In genomic region chr22:41940853-41941765, GRCh38 we compare ENCODE assay signal across 8 cellular contexts. TPM values are rescaled to one million over a fixed set of nuclear protein-coding genes. Genes with fewer than 3 reads are reported as not detected.
DNase-seq lines count a peak whose midpoint lies in the region; ATAC-seq, FAIRE-seq and TF ChIP-seq lines count a peak whose summit lies in the region.

No MANE protein-coding gene starts in this region.

- TF ChIP-seq CTCF in Loucy (conservative IDR thresholded peaks at IDR 0.05; ENCODE audit: low read length) (peak; percentile 84), adrenal gland (IDR thresholded peaks at IDR 0.05) (peak; percentile 81 to 99 (median 98))

- H3K9ac ChIP-seq in BLaER1 treated with 17β-estradiol and CSF1 and Interleukin-3, amounts not matched to agents 10 nM and 100 nM: peak overlapping the region in 10 of 11 experiments; percentile 36 to 77 (median 59); a peak in 19 of 22 replicates
- H3K9ac ChIP-seq in Loucy (ENCODE audit: low read depth, low read length, poor library complexity, severe bottlenecking) (peak overlapping the region; percentile 41), rectal smooth muscle tissue (ENCODE audit: low read length) (peak overlapping the region; percentile 6)

- TF ChIP-seq POLR2A in adrenal gland (IDR thresholded peaks at IDR 0.05): no peak

- H3K9me2 ChIP-seq in Loucy (replicated peaks; ENCODE audit: low read depth, low read length): no peaks in the 10 kb centered on the region

- H2AFZ ChIP-seq in Loucy (ENCODE audit: low read length): no peak overlapping the region

- 0 out of 2 replicates have a peak, but pooled peaks cover 2% of the 10 kb centered on the region for H3F3A ChIP-seq in Loucy (ENCODE audit: low read depth)

- no peaks in the 10 kb centered on the region for H3K9me3 ChIP-seq in BLaER1 treated with 17β-estradiol and CSF1 and Interleukin-3, amounts not matched to agents 10 nM and 100 nM (replicated peaks in 1 of 11)
- H3K9me3 ChIP-seq in Loucy (ENCODE audit: insufficient read depth, low read depth, low read length) (no peaks in the 10 kb centered on the region), adrenal gland (replicated peaks in 1 of 3) (no peaks in the 10 kb centered on the region)

- H3K4me3 ChIP-seq in BLaER1 treated with 17β-estradiol and CSF1 and Interleukin-3, amounts not matched to agents 10 nM and 100 nM: peak overlapping the region in 2 of 10 experiments; percentile 0 to 1; a peak in 1 of 20 replicates
- H3K4me3 ChIP-seq in Loucy (ENCODE audit: low read length, poor library complexity, severe bottlenecking) (peak overlapping the region; percentile 50), adrenal gland (no peak overlapping the region), rectal smooth muscle tissue (ENCODE audit: low read length) (no peak overlapping the region)

- peaks cover 0 to 17% (median 0%) of the 10 kb centered on the region in 11 experiments; a peak in 6 of 22 replicates for H3K27me3 ChIP-seq in BLaER1 treated with 17β-estradiol and CSF1 and Interleukin-3, amounts not matched to agents 10 nM and 100 nM
- H3K27me3 ChIP-seq in Loucy (ENCODE audit: insufficient read depth, low read length, poor library complexity, severe bottlenecking) (no peaks in the 10 kb centered on the region), adrenal gland (no peaks in the 10 kb centered on the region), rectal smooth muscle tissue (ENCODE audit: control insufficient read depth, insufficient read depth, low read length) (no peaks in the 10 kb centered on the region)

- peaks cover 0 to 50% (median 21%) of the 10 kb centered on the region in 11 experiments; a peak in 13 of 22 replicates for H4K20me1 ChIP-seq in BLaER1 treated with 17β-estradiol and CSF1 and Interleukin-3, amounts not matched to agents 10 nM and 100 nM
- peaks cover 27% of the 10 kb centered on the region for H4K20me1 ChIP-seq in Loucy (ENCODE audit: insufficient read depth, low read length, poor library complexity, severe bottlenecking)

- peak; percentile 34 for ATAC-seq in GM19452 (IDR thresholded peaks at IDR 0.05; ENCODE audit: unreplicated experiment)
- ATAC-seq in left cardiac atrium: peak; percentile 85 to 90

- peak overlapping the region; percentile 69 to 99 (median 86) for H3K4me2 ChIP-seq in BLaER1 treated with 17β-estradiol and CSF1 and Interleukin-3, amounts not matched to agents 10 nM and 100 nM
- peak overlapping the region; percentile 66 for H3K4me2 ChIP-seq in Loucy (ENCODE audit: low read depth, low read length, poor library complexity, severe bottlenecking)

- intact Hi-C loops in adrenal gland (cut with DNase I) (loop anchor here (2.0 to 10.0 kb wide), 5 partner anchors 119 to 244 kb away; partner anchors contain the start of gene MEI1 (in 1 of the 2)), left cardiac atrium (cut with DNase I) (loop anchor here (1.0 to 5.0 kb wide), 6 partner anchors 119 to 244 kb away; partner anchors contain the start of gene MEI1 (in 1 of the 2))

- WGBS in adrenal gland, 4 donors: 36 to 50% (median 41%) methylated on average over 9 to 13 of the region's 13 CpGs

- FAIRE-seq in urothelium cell line (lab: Jason Lieb, UNC): peak; percentile 94

- peaks cover 63% of the 10 kb centered on the region for H3K79me2 ChIP-seq in Loucy (ENCODE audit: insufficient read depth, low read length)

- H3K4me1 ChIP-seq in BLaER1 treated with 17β-estradiol and CSF1 and Interleukin-3, amounts not matched to agents 10 nM and 100 nM: peaks cover 64 to 92% (median 88%) of the 10 kb centered on the region in 10 experiments
- peaks cover 29% of the 10 kb centered on the region for H3K4me1 ChIP-seq in Loucy (ENCODE audit: insufficient read depth, low read length, poor library complexity, severe bottlenecking)
- H3K4me1 ChIP-seq in adrenal gland (replicated peaks in 1 of 2): peaks cover under 1 to 12% of the 10 kb centered on the region in 2 donors
- peaks cover 4% of the 10 kb centered on the region for H3K4me1 ChIP-seq in rectal smooth muscle tissue (ENCODE audit: control insufficient read depth, insufficient read depth, low read length)

- H3K27ac ChIP-seq in BLaER1 treated with 17β-estradiol and CSF1 and Interleukin-3, amounts not matched to agents 10 nM and 100 nM: peak overlapping the region; percentile 35 to 75 (median 69); a peak in 21 of 22 replicates
- H3K27ac ChIP-seq in adrenal gland: peak overlapping the region; percentile 12 to 76 (median 38)
- no peak overlapping the region for H3K27ac ChIP-seq in rectal smooth muscle tissue (ENCODE audit: low read depth, low read length)

- peaks cover 0 to 64% (median 45%) of the 10 kb centered on the region in 11 experiments; a peak in 15 of 22 replicates for H3K36me3 ChIP-seq in BLaER1 treated with 17β-estradiol and CSF1 and Interleukin-3, amounts not matched to agents 10 nM and 100 nM
- H3K36me3 ChIP-seq in Loucy (ENCODE audit: insufficient read depth, low read length) (peaks cover 46% of the 10 kb centered on the region), adrenal gland (replicated peaks in 1 of 2) (no peaks in the 10 kb centered on the region), rectal smooth muscle tissue (ENCODE audit: control insufficient read depth, insufficient read depth, low read length) (no peaks in the 10 kb centered on the region)

- DNase-seq in T follicular helper cell (ENCODE audit: low read depth) (peak; percentile 80), adrenal gland (peak; percentile 84 to 96 (median 91)), left cardiac atrium (peak; percentile 86), urothelium cell line (ENCODE audit: low spot score) (peak; percentile 82)

RNA-seq across cellular contexts. Expression of gene CENPM, which starts 5.8 kb away (rescaled TPM):
- 1 to 10 TPM in 6 of 8 donors, under 1 TPM in 1, not detected in 1; 0.88 to 4.2 (median 1.7) TPM for total RNA-seq in adrenal gland
- polyA plus RNA-seq in adrenal gland: 1 to 10 TPM in 2 of 3 donors, under 1 TPM in 1; 0.92 to 2.1 (median 1.4) TPM
- total RNA-seq in left cardiac atrium: 1 to 10 TPM in 1 of 2 donors, under 1 TPM in 1; 0.79 to 2.0 TPM

RNA-seq across cellular contexts. Expression of gene TNFRSF13C, which starts 14.5 kb away (rescaled TPM):
- total RNA-seq in adrenal gland: 1 to 10 TPM in 5 of 8 donors, under 1 TPM in 3; 0.36 to 3.2 (median 1.4) TPM
- polyA plus RNA-seq in adrenal gland: under 1 TPM; 0.24 to 0.35 (median 0.24) TPM
- total RNA-seq in left cardiac atrium: under 1 TPM; 0.29 to 0.44 TPM

RNA-seq across cellular contexts. Expression of gene SHISA8, which starts 26.2 kb away (rescaled TPM):
- 10 to 100 TPM; 15.1 to 55.5 (median 20.6) TPM for total RNA-seq in adrenal gland
- polyA plus RNA-seq in adrenal gland: 10 to 100 TPM in 1 of 3 donors, 1 to 10 TPM in 2; 1.4 to 10.8 (median 5.1) TPM
- total RNA-seq in left cardiac atrium: 1 to 10 TPM; 1.1 to 3.3 TPM

RNA-seq across cellular contexts. Expression of gene SEPTIN3, which starts 28.1 kb away (rescaled TPM):
- 1 to 10 TPM in 3 of 8 donors, under 1 TPM in 3, not detected in 2; 0.14 to 4.7 (median 0.98) TPM for total RNA-seq in adrenal gland
- 1 to 10 TPM; 1.5 to 7.4 (median 6.4) TPM for polyA plus RNA-seq in adrenal gland
- total RNA-seq in left cardiac atrium: under 1 TPM; 0.09 to 0.24 TPM

Comparison
In these comparisons a context has a peak if more than half of its experiments do, and no peak if none do; other contexts are left out.
1. H3K9ac ChIP-seq: peak in every context shown above with its lines; median percentile 59 in BLaER1 treated with 17β-estradiol and CSF1 and Interleukin-3, amounts not matched to agents 10 nM and 100 nM; 41 in Loucy; 6 in rectal smooth muscle tissue.